8 cellular contexts compared by ENCODE assay signal in genomic region chr7:44979481-44980392, GRCh38. TPM values are rescaled to one million over a fixed set of nuclear protein-coding genes. Genes with fewer than 3 reads are reported as not detected.
DNase-seq lines count a peak whose midpoint lies in the region; ATAC-seq and TF ChIP-seq lines count a peak whose summit lies in the region.

No MANE protein-coding gene starts in this region.

- TF ChIP-seq CTCF in GM10266 (IDR thresholded peaks at IDR 0.05; ENCODE audit: control insufficient read depth, insufficient read depth, low read depth, missing control alignments) (peak; percentile 45), osteocyte (IDR thresholded peaks at IDR 0.05) (no peak)

- H3K4me1 Mint-ChIP-seq in activated naive CD8-positive, alpha-beta T cell treated with anti-CD3 and anti-CD28 coated beads for 36 hours = peaks cover 60% of the 10 kb centered on the region
- peaks cover 40% of the 10 kb centered on the region for H3K4me1 Mint-ChIP-seq in osteocyte (ENCODE audit: unreplicated experiment)

- DNase-seq in GM10266 (ENCODE audit: extremely low spot score) (no peak), osteocyte (ENCODE audit: extremely low spot score, unreplicated experiment) (no peak), HuH-7.5 (ENCODE audit: low spot score) (no peak)
- no peak for DNase-seq in activated naive CD8-positive, alpha-beta T cell treated with anti-CD3 and anti-CD28 coated beads for 36 hours

- H3K9me3 Mint-ChIP-seq in activated naive CD8-positive, alpha-beta T cell treated with anti-CD3 and anti-CD28 coated beads for 36 hours = no peaks in the 10 kb centered on the region
- no peaks in the 10 kb centered on the region for H3K9me3 Mint-ChIP-seq in osteocyte (ENCODE audit: unreplicated experiment)

- peaks cover 75% of the 10 kb centered on the region for H3K36me3 Mint-ChIP-seq in activated naive CD8-positive, alpha-beta T cell treated with anti-CD3 and anti-CD28 coated beads for 36 hours
- peaks cover 17% of the 10 kb centered on the region for H3K36me3 Mint-ChIP-seq in osteocyte (ENCODE audit: unreplicated experiment)

- peak; percentile 6 for ATAC-seq in HG02798 (IDR thresholded peaks at IDR 0.05; ENCODE audit: poor library complexity, unreplicated experiment)
- no peak for ATAC-seq in GM21717 (IDR thresholded peaks at IDR 0.05; ENCODE audit: unreplicated experiment)
- ATAC-seq in GM21737 (IDR thresholded peaks at IDR 0.05; ENCODE audit: unreplicated experiment) = no peak
- ATAC-seq in HG03159 (IDR thresholded peaks at IDR 0.05; ENCODE audit: unreplicated experiment) = no peak

- peak overlapping the region; percentile 100 for H3K27ac Mint-ChIP-seq in activated naive CD8-positive, alpha-beta T cell treated with anti-CD3 and anti-CD28 coated beads for 36 hours
- peak overlapping the region; percentile 68 for H3K27ac Mint-ChIP-seq in osteocyte (ENCODE audit: unreplicated experiment)

- peak overlapping the region; percentile 97 for H3K4me3 Mint-ChIP-seq in activated naive CD8-positive, alpha-beta T cell treated with anti-CD3 and anti-CD28 coated beads for 36 hours
- H3K4me3 Mint-ChIP-seq in osteocyte (ENCODE audit: unreplicated experiment) = no peak overlapping the region

- H3K27me3 Mint-ChIP-seq in activated naive CD8-positive, alpha-beta T cell treated with anti-CD3 and anti-CD28 coated beads for 36 hours = peaks cover 3% of the 10 kb centered on the region
- H3K27me3 Mint-ChIP-seq in osteocyte (ENCODE audit: unreplicated experiment) = no peaks in the 10 kb centered on the region

RNA-seq across cellular contexts. Expression of gene MYO1G, which starts 0.9 kb away (rescaled TPM):
- total RNA-seq in activated naive CD8-positive, alpha-beta T cell treated with anti-CD3 and anti-CD28 coated beads for 36 hours = 100 to 1,000 TPM; 302 to 306 TPM
- total RNA-seq in osteocyte = 0.05 TPM in 1 of 2 replicates, not detected in the other

RNA-seq across cellular contexts. Expression of gene CCM2, which starts 20.3 kb away (rescaled TPM):
- total RNA-seq in activated naive CD8-positive, alpha-beta T cell treated with anti-CD3 and anti-CD28 coated beads for 36 hours = 10 to 100 TPM; 50.8 to 51.6 TPM
- 41.4 and 42.3 TPM in 2 replicates for total RNA-seq in osteocyte

Comparison
In these comparisons a context has a peak if more than half of its experiments do, and no peak if none do; other contexts are left out.
1. RNA of gene MYO1G, which starts 0.9 kb away (total RNA-seq): 302 to 306 TPM in activated naive CD8-positive, alpha-beta T cell treated with anti-CD3 and anti-CD28 coated beads for 36 hours; 0.05 TPM in osteocyte; every median in the first group is over 100 times any median in the second.